In the genomic region with DNA sequence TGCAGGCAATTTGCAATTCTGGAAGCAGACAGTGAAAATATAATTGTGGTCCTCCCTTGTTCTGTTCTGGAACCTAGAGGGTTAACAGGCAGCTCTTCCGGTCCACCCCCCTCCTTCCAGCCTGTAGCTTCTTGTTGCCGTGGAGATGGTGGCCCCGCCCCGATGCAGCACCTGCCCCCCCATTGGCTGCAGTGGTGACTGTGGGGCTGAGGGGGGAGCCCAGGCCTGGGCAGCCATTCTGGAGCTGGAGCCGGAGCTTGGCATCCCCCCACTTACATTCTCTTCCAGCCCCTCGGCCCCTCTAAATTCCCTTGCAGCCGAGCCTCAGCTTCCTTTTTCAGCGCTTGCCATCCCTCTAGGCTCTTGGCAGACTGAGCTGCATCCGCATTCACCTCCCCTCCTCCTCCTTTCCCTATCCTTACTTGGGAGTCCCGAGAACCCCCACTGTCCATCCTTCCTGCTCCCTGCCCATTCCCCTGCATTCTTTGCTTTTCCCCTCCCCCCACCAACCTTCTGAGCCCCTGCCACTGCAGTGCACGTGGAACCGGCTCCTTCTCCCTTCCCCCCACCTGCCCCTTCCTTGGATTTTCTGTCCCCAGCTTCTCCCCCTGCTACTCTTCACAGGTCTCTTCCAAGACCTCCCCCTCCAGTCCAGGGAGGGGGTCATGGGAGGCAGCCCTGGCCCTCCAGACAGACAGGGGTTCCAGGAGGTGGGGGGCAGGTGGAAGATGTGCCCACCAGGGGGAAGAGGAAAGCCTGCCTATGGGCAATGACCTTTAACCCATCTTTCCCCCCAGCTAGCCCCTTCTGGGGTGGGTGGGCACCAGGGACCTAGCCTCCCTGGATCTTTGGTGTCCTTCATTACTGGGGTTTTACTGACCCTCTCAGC, we compare ENCODE assay signal across 9 cellular contexts. TPM values are rescaled to one million over a fixed set of nuclear protein-coding genes. Genes with fewer than 3 reads are reported as not detected.
DNase-seq lines count a peak whose midpoint lies in the region; ATAC-seq, FAIRE-seq and TF ChIP-seq lines count a peak whose summit lies in the region.
"Had no signal": no experiment of that assay in that cellular context is flagged by ENCODE, and none has a peak within 500 bp of the region (broad histone marks: within the 10 kb centered on the region; RNA-seq: fewer than 3 reads in every experiment).

No MANE protein-coding gene starts in this region.

- H3K79me2 ChIP-seq in endothelial cell of umbilical vein (ENCODE audit: control insufficient read depth, insufficient read depth, low read length) = no peaks in the 10 kb centered on the region

- DNase-seq in AG20443 (ENCODE audit: low spot score) = peak; percentile 76
- peak; percentile 20 to 52 for DNase-seq in NCI-H526 (lab: John Stamatoyannopoulos, UW)
- DNase-seq in activated CD8-positive, alpha-beta memory T cell treated with anti-CD3 and anti-CD28 coated beads for 1 hour (ENCODE audit: extremely low read depth in 1 of 2, low read depth in 1 of 2) = peak; percentile 54 to 71
- DNase-seq in endothelial cell of umbilical vein (ENCODE audit: low read depth, low spot score) = peak; percentile 53
- DNase-seq in natural killer cell treated with Interleukin-12 subunit alpha and Interleukin-12 subunit beta and Interleukin-15 and Interleukin-18, amount 100 ng/mL, for 72 hours (ENCODE audit: low spot score) = peak; percentile 86
- peak in 48 of 49 donors; percentile 20 to 85 (median 70) for DNase-seq in substantia nigra (lab: John Stamatoyannopoulos, UW)

- TF ChIP-seq CTCF in endothelial cell of umbilical vein (IDR thresholded peaks at IDR 0.05; ENCODE audit: extremely low read depth in 1 of 2, insufficient read depth in 1 of 2, low read depth in 1 of 2, low read length in 2 of 2) = no peak

- TF ChIP-seq POLR2A in GM19099 (IDR thresholded peaks at IDR 0.05; ENCODE audit: extremely low read depth, insufficient read length, low read depth) (peak; percentile 29), endothelial cell of umbilical vein (IDR thresholded peaks at IDR 0.05; ENCODE audit: low read depth, low read length) (no peak)

- no peaks in the 10 kb centered on the region for H3K27me3 Mint-ChIP-seq in natural killer cell treated with Interleukin-12 subunit alpha and Interleukin-12 subunit beta and Interleukin-15 and Interleukin-18, amount 100 ng/mL, for 72 hours

- H2AFZ ChIP-seq in endothelial cell of umbilical vein (ENCODE audit: low read depth, low read length) = no peak overlapping the region

- no peaks in the 10 kb centered on the region for H3K36me3 Mint-ChIP-seq in natural killer cell treated with Interleukin-12 subunit alpha and Interleukin-12 subunit beta and Interleukin-15 and Interleukin-18, amount 100 ng/mL, for 72 hours

- no peaks in the 10 kb centered on the region for H3K9me3 Mint-ChIP-seq in natural killer cell treated with Interleukin-12 subunit alpha and Interleukin-12 subunit beta and Interleukin-15 and Interleukin-18, amount 100 ng/mL, for 72 hours

- intact Hi-C loops in endothelial cell of umbilical vein (cut with micrococcal nuclease) = loop anchor here (1.0 kb wide), 1 partner anchor 23 kb away; a partner anchor contains a TSS

- H3K4me1 Mint-ChIP-seq in natural killer cell treated with Interleukin-12 subunit alpha and Interleukin-12 subunit beta and Interleukin-15 and Interleukin-18, amount 100 ng/mL, for 72 hours (ENCODE audit: low read depth in 2 of 2) = peaks cover 59 to 65% of the 10 kb centered on the region in 2 donors

- no peaks in the 10 kb centered on the region for H3K9me3 ChIP-seq in endothelial cell of umbilical vein (replicated peaks; ENCODE audit: control insufficient read depth, insufficient read depth, low read length)
- H3K9me3 ChIP-seq: tibial nerve had no signal

- ATAC-seq in natural killer cell treated with Interleukin-12 subunit alpha and Interleukin-12 subunit beta and Interleukin-15 and Interleukin-18, amount 100 ng/mL, for 72 hours = peak; percentile 82 to 87
- ATAC-seq in HG03280 (IDR thresholded peaks at IDR 0.05; ENCODE audit: unreplicated experiment) = no peak

- POLR2A ChIA-PET in endothelial cell of umbilical vein (lab: Charles Lee) = no interaction called here

- no peaks in the 10 kb centered on the region for H4K20me1 ChIP-seq in endothelial cell of umbilical vein (replicated peaks; ENCODE audit: control insufficient read depth, extremely low read depth, insufficient read depth, low read length)

- H3K27ac ChIP-seq in endothelial cell of umbilical vein (ENCODE audit: insufficient read depth, low read depth, low read length) = no peak overlapping the region
- H3K27ac ChIP-seq in substantia nigra (ENCODE audit: low read depth, low read length, poor library complexity, severe bottlenecking) = peak overlapping the region; percentile 33

- BruUV-seq in endothelial cell of umbilical vein (replicated peaks; lab: Mats Ljungman, UMichigan) = no TSS peak

- peak overlapping the region; percentile 94 for H3K4me3 Mint-ChIP-seq in natural killer cell treated with Interleukin-12 subunit alpha and Interleukin-12 subunit beta and Interleukin-15 and Interleukin-18, amount 100 ng/mL, for 72 hours

- dilution Hi-C loops in endothelial cell of umbilical vein (cut with MboI; ENCODE audit: extremely low pct_ligation_motif_present, low sequenced_read_pairs) = no loop called here

- H3K4me1 ChIP-seq in endothelial cell of umbilical vein (ENCODE audit: control insufficient read depth, extremely low read depth, insufficient read depth, low read length) = peaks cover 25% of the 10 kb centered on the region

- FAIRE-seq in endothelial cell of umbilical vein (lab: Jason Lieb, UNC) = peak; percentile 79

- peak overlapping the region; percentile 81 to 89 for H3K27ac Mint-ChIP-seq in natural killer cell treated with Interleukin-12 subunit alpha and Interleukin-12 subunit beta and Interleukin-15 and Interleukin-18, amount 100 ng/mL, for 72 hours

- CTCF ChIA-PET in endothelial cell of umbilical vein (lab: Charles Lee) = interaction anchor here (0.6 to 1.5 kb wide), 5 partner anchors 13 to 159 kb away, joined by 3 to 5 read pairs (median 4); a partner anchor contains a TSS

- H3K27me3 ChIP-seq in endothelial cell of umbilical vein (ENCODE audit: control insufficient read depth in 2 of 2, insufficient read depth in 2 of 2, low read length in 2 of 2) = no peaks in the 10 kb centered on the region
- H3K27me3 ChIP-seq: tibial nerve had no signal

- H3K4me3 ChIP-seq in endothelial cell of umbilical vein (replicated peaks in 1 of 3; ENCODE audit: insufficient read depth in 1 of 3, low read depth in 1 of 3, low read length in 3 of 3) = no peak overlapping the region

- no peak overlapping the region for H3K9ac ChIP-seq in endothelial cell of umbilical vein (replicated peaks; ENCODE audit: extremely low read depth, insufficient read depth, low read length)

- H3K4me2 ChIP-seq in endothelial cell of umbilical vein (ENCODE audit: insufficient read depth, low read length) = no peak overlapping the region

- H3K36me3 ChIP-seq in endothelial cell of umbilical vein (ENCODE audit: control insufficient read depth in 2 of 2, extremely low read depth in 1 of 2, insufficient read depth in 2 of 2, low read length in 2 of 2) = peaks cover 0 to 3% of the 10 kb centered on the region in 2 experiments

- H3K9me1 ChIP-seq in endothelial cell of umbilical vein (replicated peaks; ENCODE audit: control insufficient read depth, extremely low read depth, insufficient read depth, low read length) = no peaks in the 10 kb centered on the region

RNA-seq across cellular contexts. Expression of a gene that starts 11.4 kb away (rescaled TPM):
- total RNA-seq in endothelial cell of umbilical vein = 14.3 and 15.1 TPM in 2 replicates
- polyA plus RNA-seq in endothelial cell of umbilical vein = 7.3 and 7.9 TPM in 2 replicates
- polyA plus RNA-seq in endothelial cell of umbilical vein (2011; cell fraction: cytosol; rRNA removed) = 3.2 and 3.9 TPM in 2 replicates
- polyA plus RNA-seq in endothelial cell of umbilical vein (2011; cell fraction: nucleus; rRNA removed) = 36.2 and 44.4 TPM in 2 replicates
- 6.4 and 10.8 TPM in 2 replicates for polyA plus RNA-seq in endothelial cell of umbilical vein (2012)
- 6.2 and 9.3 TPM in 2 replicates for polyA minus RNA-seq in endothelial cell of umbilical vein
- 0.31 TPM for polyA minus RNA-seq in endothelial cell of umbilical vein (2011; cell fraction: cytosol; rRNA and poly(A)+ RNA removed)
- polyA minus RNA-seq in endothelial cell of umbilical vein (2011; cell fraction: nucleus; rRNA and poly(A)+ RNA removed) = 11.4 and 14.9 TPM in 2 replicates
- total RNA-seq in natural killer cell treated with Interleukin-12 subunit alpha and Interleukin-12 subunit beta and Interleukin-15 and Interleukin-18, amount 100 ng/mL, for 72 hours = 10 to 100 TPM; 17.7 to 77.0 TPM

RNA-seq across cellular contexts. Expression of a gene that starts 13.3 kb away (rescaled TPM):
- 133 TPM in 2 replicates for total RNA-seq in endothelial cell of umbilical vein
- polyA plus RNA-seq in endothelial cell of umbilical vein = 202 and 241 TPM in 2 replicates
- polyA plus RNA-seq in endothelial cell of umbilical vein (2011; cell fraction: cytosol; rRNA removed) = 189 and 191 TPM in 2 replicates
- 92.8 and 109 TPM in 2 replicates for polyA plus RNA-seq in endothelial cell of umbilical vein (2011; cell fraction: nucleus; rRNA removed)
- 123 and 151 TPM in 2 replicates for polyA plus RNA-seq in endothelial cell of umbilical vein (2012)
- polyA minus RNA-seq in endothelial cell of umbilical vein = 90.1 and 102 TPM in 2 replicates
- polyA minus RNA-seq in endothelial cell of umbilical vein (2011; cell fraction: cytosol; rRNA and poly(A)+ RNA removed) = 143 TPM
- 21.5 and 24.2 TPM in 2 replicates for polyA minus RNA-seq in endothelial cell of umbilical vein (2011; cell fraction: nucleus; rRNA and poly(A)+ RNA removed)
- total RNA-seq in natural killer cell treated with Interleukin-12 subunit alpha and Interleukin-12 subunit beta and Interleukin-15 and Interleukin-18, amount 100 ng/mL, for 72 hours = 100 to 1,000 TPM; 106 to 156 TPM

RNA-seq across cellular contexts. Expression of a gene that starts 20.4 kb away (rescaled TPM):
- 28.8 and 32.5 TPM in 2 replicates for total RNA-seq in endothelial cell of umbilical vein
- 53.1 and 62.6 TPM in 2 replicates for polyA plus RNA-seq in endothelial cell of umbilical vein
- 23.9 and 25.2 TPM in 2 replicates for polyA plus RNA-seq in endothelial cell of umbilical vein (2011; cell fraction: cytosol; rRNA removed)
- 186 and 227 TPM in 2 replicates for polyA plus RNA-seq in endothelial cell of umbilical vein (2011; cell fraction: nucleus; rRNA removed)
- 22.8 and 26.1 TPM in 2 replicates for polyA plus RNA-seq in endothelial cell of umbilical vein (2012)
- 22.3 and 26.8 TPM in 2 replicates for polyA minus RNA-seq in endothelial cell of umbilical vein
- polyA minus RNA-seq in endothelial cell of umbilical vein (2011; cell fraction: cytosol; rRNA and poly(A)+ RNA removed) = 8.6 TPM
- polyA minus RNA-seq in endothelial cell of umbilical vein (2011; cell fraction: nucleus; rRNA and poly(A)+ RNA removed) = 16.2 and 19.6 TPM in 2 replicates
- total RNA-seq in natural killer cell treated with Interleukin-12 subunit alpha and Interleukin-12 subunit beta and Interleukin-15 and Interleukin-18, amount 100 ng/mL, for 72 hours = 10 to 100 TPM; 46.5 to 66.6 TPM

RNA-seq across cellular contexts. Expression of a gene that starts 23.1 kb away (rescaled TPM):
- 8.0 and 8.7 TPM in 2 replicates for total RNA-seq in endothelial cell of umbilical vein
- polyA plus RNA-seq in endothelial cell of umbilical vein = 4.7 and 4.9 TPM in 2 replicates
- 3.5 and 3.7 TPM in 2 replicates for polyA plus RNA-seq in endothelial cell of umbilical vein (2011; cell fraction: cytosol; rRNA removed)
- polyA plus RNA-seq in endothelial cell of umbilical vein (2011; cell fraction: nucleus; rRNA removed) = 7.2 and 7.5 TPM in 2 replicates
- 6.0 and 7.5 TPM in 2 replicates for polyA plus RNA-seq in endothelial cell of umbilical vein (2012)
- 8.0 and 9.0 TPM in 2 replicates for polyA minus RNA-seq in endothelial cell of umbilical vein
- 11.2 TPM for polyA minus RNA-seq in endothelial cell of umbilical vein (2011; cell fraction: cytosol; rRNA and poly(A)+ RNA removed)
- 2.1 and 3.5 TPM in 2 replicates for polyA minus RNA-seq in endothelial cell of umbilical vein (2011; cell fraction: nucleus; rRNA and poly(A)+ RNA removed)
- total RNA-seq in natural killer cell treated with Interleukin-12 subunit alpha and Interleukin-12 subunit beta and Interleukin-15 and Interleukin-18, amount 100 ng/mL, for 72 hours = 10 to 100 TPM; 10.9 to 25.4 TPM

RNA-seq across cellular contexts. Expression of a gene that starts 39.6 kb away (rescaled TPM):
- total RNA-seq in endothelial cell of umbilical vein = 63.4 and 65.9 TPM in 2 replicates
- 38.5 and 39.3 TPM in 2 replicates for polyA plus RNA-seq in endothelial cell of umbilical vein
- 46.2 and 46.6 TPM in 2 replicates for polyA plus RNA-seq in endothelial cell of umbilical vein (2011; cell fraction: cytosol; rRNA removed)
- 63.0 and 83.1 TPM in 2 replicates for polyA plus RNA-seq in endothelial cell of umbilical vein (2011; cell fraction: nucleus; rRNA removed)
- 15.2 and 30.1 TPM in 2 replicates for polyA plus RNA-seq in endothelial cell of umbilical vein (2012)
- polyA minus RNA-seq in endothelial cell of umbilical vein = 40.6 and 41.9 TPM in 2 replicates
- polyA minus RNA-seq in endothelial cell of umbilical vein (2011; cell fraction: cytosol; rRNA and poly(A)+ RNA removed) = 33.3 TPM
- 36.4 and 42.0 TPM in 2 replicates for polyA minus RNA-seq in endothelial cell of umbilical vein (2011; cell fraction: nucleus; rRNA and poly(A)+ RNA removed)
- 100 to 1,000 TPM in 1 of 2 donors, 10 to 100 TPM in 1; 52.9 to 115 TPM for total RNA-seq in natural killer cell treated with Interleukin-12 subunit alpha and Interleukin-12 subunit beta and Interleukin-15 and Interleukin-18, amount 100 ng/mL, for 72 hours

Comparison
In these comparisons a context has a peak if more than half of its experiments do, and no peak if none do; other contexts are left out.
1. DNase-seq: peak in every context shown above with its lines; median percentile 86 in natural killer cell treated with Interleukin-12 subunit alpha and Interleukin-12 subunit beta and Interleukin-15 and Interleukin-18, amount 100 ng/mL, for 72 hours; 76 in AG20443; 70 in substantia nigra; 62 in activated CD8-positive, alpha-beta memory T cell treated with anti-CD3 and anti-CD28 coated beads for 1 hour; 53 in endothelial cell of umbilical vein; 36 in NCI-H526.